1 cellular context compared by ENCODE assay signal in genomic region chr4:125975861-125976397, GRCh38.
TF ChIP-seq lines count a peak whose summit lies in the region.

No MANE protein-coding gene starts in this region.

TF ChIP-seq in HCT116, 20 proteins besides CTCF, POLR2A, EP300 and RAD21:
- no peak for TF ChIP-seq MAX (IDR thresholded peaks at IDR 0.05)
- no peak for TF ChIP-seq POLR2AphosphoS5 (IDR thresholded peaks at IDR 0.05; ENCODE audit: low read depth, low read length)
- TF ChIP-seq ZFX (IDR thresholded peaks at IDR 0.05): no peak
- TF ChIP-seq ELF1 (IDR thresholded peaks at IDR 0.05; ENCODE audit: borderline replicate concordance, low read depth): no peak
- no peak for TF ChIP-seq ATF3 (IDR thresholded peaks at IDR 0.05)
- TF ChIP-seq TCF7L2 (IDR thresholded peaks at IDR 0.05; ENCODE audit: borderline replicate concordance, extremely low read depth, insufficient read depth, insufficient read length): no peak
- no peak for TF ChIP-seq EZH2phosphoT487 (IDR thresholded peaks at IDR 0.05; ENCODE audit: borderline replicate concordance)
- TF ChIP-seq SRF (IDR thresholded peaks at IDR 0.05; ENCODE audit: low read depth): no peak
- TF ChIP-seq EZH2 (IDR thresholded peaks at IDR 0.05): no peak
- TF ChIP-seq EGR1 (IDR thresholded peaks at IDR 0.05; ENCODE audit: low read depth): no peak
- no peak for TF ChIP-seq ZBTB33 (IDR thresholded peaks at IDR 0.05; ENCODE audit: extremely low read depth, insufficient replicate concordance, low read length)
TF ChIP-seq in HCT116: peak in this region for 0.
